24 cellular contexts compared by ENCODE assay signal in genomic region chr16:55189179-55189578, GRCh38.
"Had no signal": no experiment of that assay in that cellular context is flagged by ENCODE, and none has a peak within 500 bp of the region (broad histone marks: within the 10 kb centered on the region; RNA-seq: fewer than 3 reads in every experiment).

No MANE protein-coding gene starts in this region.

- H3K27me3 ChIP-seq: colonic mucosa, Peyer's patch had no signal

- H3K36me3 ChIP-seq: breast epithelium, colonic mucosa, Peyer's patch, SJCRH30 had no signal

- H3K4me2 ChIP-seq: SK-N-SH had no signal

- H3K27ac ChIP-seq: breast epithelium, colonic mucosa, Peyer's patch, RWPE1, SJCRH30, VCaP had no signal

- H3K4me3 ChIP-seq: breast epithelium, colonic mucosa, Peyer's patch, SJCRH30 had no signal

- H3K9ac ChIP-seq: SK-N-SH had no signal

- ATAC-seq: activated CD4-positive, CD25-positive, alpha-beta regulatory T cell treated with anti-CD3 and anti-CD28 coated beads, Interleukin-2, amount 50 U/mL, for 24 hours; activated CD8-positive, alpha-beta T cell treated with anti-CD3 and anti-CD28 coated beads for 36 hours had no signal

- H3K9me3 ChIP-seq: colonic mucosa, Peyer's patch, SJCRH30, SK-N-SH had no signal

- H3K9me2 ChIP-seq: SK-N-SH had no signal

- DNase-seq: activated CD4-positive, alpha-beta T cell treated with anti-CD3 and anti-CD28 coated beads for 4 hours; activated CD8-positive, alpha-beta memory T cell treated with anti-CD3 and anti-CD28 coated beads, Interleukin-2, amount 50 U/mL, for 48 hours; activated CD8-positive, alpha-beta T cell treated with anti-CD3 and anti-CD28 coated beads for 36 hours; activated naive CD4-positive, alpha-beta T cell treated with anti-CD3 and anti-CD28 coated beads, Interleukin-2, amount 50 U/mL, for 16 hours; activated T-cell treated with anti-CD3 and anti-CD28 coated beads, Interleukin-2, amount 50 U/mL, for 1 hour; aorta; caudate nucleus; colonic mucosa; Kasumi-1; KBM-7; NCI-H146; NCI-H187 treated with DMSO at 0.1 percent for 48 hours; NCI-H2107; NCI-H2171 treated with DMSO at 0.1 percent for 48 hours; NCI-H510A treated with DMSO at 0.1 percent for 48 hours; Peyer's patch; Right ventricle myocardium superior; SJCRH30; SK-N-SH; T-helper 1 cell had no signal

- H3K4me1 ChIP-seq: breast epithelium, colonic mucosa, Peyer's patch, SJCRH30 had no signal
